In genomic region chr5:128007939-128008338, GRCh38 we compare ENCODE assay signal across 14 cellular contexts.
"Had no signal": no experiment of that assay in that cellular context is flagged by ENCODE, and none has a peak within 500 bp of the region (broad histone marks: within the 10 kb centered on the region; RNA-seq: fewer than 3 reads in every experiment).

No MANE protein-coding gene starts in this region.

- DNase-seq: activated B cell treated with CpG ODN at 0.5 μM for 24 hours; activated CD4-positive, alpha-beta T cell treated with anti-CD3 and anti-CD28 coated beads, Interleukin-2, amount 10 ng/mL, durations not matched to agents 24 days and 14 days; activated effector memory CD4-positive, alpha-beta T cell treated with Interleukin-2 at 50 U/mL for 16 hours; activated T-cell treated with anti-CD3 and anti-CD28 coated beads for 4 hours; colonic mucosa; effector CD8-positive, alpha-beta T cell; left colon; mucosa of descending colon; naive thymus-derived CD8-positive, alpha-beta T cell; sigmoid colon; SK-N-SH; stimulated activated CD4-positive, alpha-beta T cell treated with anti-CD3 and anti-CD28 coated beads, Interleukin-2, amount 100 ng/mL, for 24 hours; stimulated activated naive CD4-positive, alpha-beta T cell; upper lobe of left lung had no signal

- H3K4me1 ChIP-seq: colonic mucosa, sigmoid colon, upper lobe of left lung had no signal

- H3K9me3 ChIP-seq: colonic mucosa, mucosa of descending colon, sigmoid colon, SK-N-SH, upper lobe of left lung had no signal

- H3K27me3 ChIP-seq: colonic mucosa, sigmoid colon, upper lobe of left lung had no signal

- H3K36me3 ChIP-seq: colonic mucosa, sigmoid colon, upper lobe of left lung had no signal

- H3K27ac ChIP-seq: colonic mucosa, sigmoid colon, upper lobe of left lung had no signal

- ATAC-seq: left colon; mucosa of descending colon; naive thymus-derived CD8-positive, alpha-beta T cell had no signal

- H3K4me2 ChIP-seq: SK-N-SH had no signal

- H3K9ac ChIP-seq: SK-N-SH had no signal

- H3K4me3 ChIP-seq: colonic mucosa, mucosa of descending colon, sigmoid colon, upper lobe of left lung had no signal
